ENCODE assay signal across 16 cellular contexts in the genomic region with DNA sequence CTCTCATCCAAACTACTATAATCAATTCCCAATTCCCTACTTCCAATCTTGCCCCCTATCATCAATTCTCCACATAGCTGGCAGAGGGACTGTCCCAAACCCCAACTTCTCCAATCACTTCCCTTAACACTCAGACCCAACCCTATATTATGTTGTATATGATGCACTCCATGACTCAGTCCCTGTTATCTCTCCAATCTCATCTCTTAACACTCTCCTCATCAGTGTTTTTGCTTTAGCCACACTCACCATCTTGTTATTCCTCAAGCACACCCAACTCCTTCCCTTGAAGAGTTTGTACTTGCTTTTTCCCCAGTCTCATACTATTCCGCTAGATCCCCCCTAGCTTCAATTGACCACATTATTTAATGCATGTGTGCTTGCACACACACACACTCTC. TPM values are rescaled to one million over a fixed set of nuclear protein-coding genes. Genes with fewer than 3 reads are reported as not detected.
A peak's percentile ranks its signal among the peaks of the same experiment; 100 is the strongest.
DNase-seq lines count a peak whose midpoint lies in the region; ATAC-seq and TF ChIP-seq lines count a peak whose summit lies in the region.
"Had no signal": no experiment of that assay in that cellular context is flagged by ENCODE, and none has a peak within 500 bp of the region (broad histone marks: within the 10 kb centered on the region; RNA-seq: fewer than 3 reads in every experiment).

No MANE protein-coding gene starts in this region.

- DNase-seq in mammary epithelial cell: peak; percentile 65
- DNase-seq in breast epithelium (ENCODE audit: low spot score in 2 of 2): no peak
- DNase-seq in amniotic epithelial cell (ENCODE audit: low read depth): peak; percentile 24
- peak; percentile 19 to 70 for DNase-seq in foreskin keratinocyte
- DNase-seq in upper lobe of left lung: no peak
- DNase-seq in DMS 273 (lab: John Stamatoyannopoulos, UW; ENCODE audit: unreplicated experiment): no peak
- no peak for DNase-seq in SK-N-SH
- DNase-seq: AML-193, DMS 273 treated with DMSO at 0.1 percent for 48 hours, DMS79, HCEC 1CT, HFFc6 had no signal

- no peak for TF ChIP-seq CTCF in mammary epithelial cell (conservative IDR thresholded peaks at IDR 0.05 in 1 of 2, IDR thresholded peaks at IDR 0.05 in 1 of 2; ENCODE audit: extremely low read depth in 1 of 2, insufficient read depth in 1 of 2, low read depth in 1 of 2, low read length in 2 of 2)
- TF ChIP-seq CTCF in breast epithelium (IDR thresholded peaks at IDR 0.05): no peak
- no peak for TF ChIP-seq CTCF in foreskin keratinocyte (conservative IDR thresholded peaks at IDR 0.05)
- no peak for TF ChIP-seq CTCF in upper lobe of left lung (IDR thresholded peaks at IDR 0.05)
- no peak for TF ChIP-seq CTCF in SK-N-SH (IDR thresholded peaks at IDR 0.05)

- H3K4me1 ChIP-seq in mammary epithelial cell (ENCODE audit: insufficient read depth, low read length) (peaks cover 13% of the 10 kb centered on the region), breast epithelium (no peaks in the 10 kb centered on the region), foreskin keratinocyte (peaks cover 3% of the 10 kb centered on the region), upper lobe of left lung (peaks cover 0 to 5% (median under 1%) of the 10 kb centered on the region in 4 donors), SK-N-SH (ENCODE audit: control insufficient read depth in 1 of 2, insufficient read depth in 2 of 2, low read depth in 1 of 2, low read length in 1 of 2) (no peaks in the 10 kb centered on the region; a peak in 2 of 4 replicates)

- in situ Hi-C loops in mammary epithelial cell (cut with MboI; ENCODE audit: low sequenced_read_pairs in 2 of 2): no loop called here

- H3K79me2 ChIP-seq in mammary epithelial cell (ENCODE audit: insufficient read depth, low read length) (no peaks in the 10 kb centered on the region), SK-N-SH (ENCODE audit: insufficient read depth) (peaks cover 23% of the 10 kb centered on the region)

- POLR2A ChIA-PET in SK-N-SH (lab: Yijun Ruan, JAX): no interaction called here

- H3K9me2 ChIP-seq in SK-N-SH: no peaks in the 10 kb centered on the region

- TF ChIP-seq POLR2A in breast epithelium (IDR thresholded peaks at IDR 0.05): no peak
- no peak for TF ChIP-seq POLR2A in upper lobe of left lung (IDR thresholded peaks at IDR 0.05)

- H3K36me3 ChIP-seq in mammary epithelial cell (ENCODE audit: insufficient read depth, low read length) (no peaks in the 10 kb centered on the region), breast epithelium (no peaks in the 10 kb centered on the region), upper lobe of left lung (peaks cover 0 to 8% (median 0%) of the 10 kb centered on the region in 4 donors), SK-N-SH (replicated peaks in 1 of 2; ENCODE audit: control insufficient read depth in 1 of 2, insufficient read depth in 2 of 2, low read length in 1 of 2) (peaks cover 0 to 4% of the 10 kb centered on the region in 2 experiments)
- H3K36me3 ChIP-seq: BLaER1 had no signal

- H3K4me2 ChIP-seq in mammary epithelial cell (ENCODE audit: insufficient read depth, low read depth, low read length): no peak overlapping the region
- H3K4me2 ChIP-seq in SK-N-SH: no peak overlapping the region; the same call in 1 of the 2 replicates
- H3K4me2 ChIP-seq: BLaER1 had no signal

- TF ChIP-seq EP300 in upper lobe of left lung (IDR thresholded peaks at IDR 0.05) (no peak), SK-N-SH (IDR thresholded peaks at IDR 0.05; ENCODE audit: borderline replicate concordance in 1 of 2, low read depth in 1 of 2, low read length in 1 of 2) (no peak)

- dilution Hi-C loops in mammary epithelial cell (cut with HindIII; ENCODE audit: low sequenced_read_pairs): no loop called here

- WGBS in mammary epithelial cell (ENCODE audit: low coverage, missing lambda C conversion rate): 100% methylated on average over 1 of the region's 1 CpG
- WGBS in upper lobe of left lung, 2 donors: 96 to 100% methylated on average over 1 of the region's 1 CpG
- WGBS in SK-N-SH (ENCODE audit: low lambda C conversion rate): 35% methylated on average over 1 of the region's 1 CpG

- CTCF ChIA-PET in mammary epithelial cell (lab: Charles Lee; ENCODE audit: low non-redundant PET) (no interaction called here), SK-N-SH (lab: Yijun Ruan, JAX) (no interaction called here)

- intact Hi-C loops in mammary epithelial cell (cut with micrococcal nuclease) (no loop called here), breast epithelium (cut with DNase I; ENCODE audit: low total_unique reads) (no loop called here)

- TF ChIP-seq RAD21 in SK-N-SH (IDR thresholded peaks at IDR 0.05; ENCODE audit: low read length): no peak

- no TSS peak for BruUV-seq in mammary epithelial cell (replicated peaks; lab: Mats Ljungman, UMichigan)

- H2AFZ ChIP-seq in mammary epithelial cell (ENCODE audit: low read depth, low read length) (no peak overlapping the region), SK-N-SH (ENCODE audit: low read depth) (no peak overlapping the region)

- H3K27ac ChIP-seq in mammary epithelial cell (ENCODE audit: insufficient read depth, low read depth, low read length) (no peak overlapping the region), breast epithelium (no peak overlapping the region), foreskin keratinocyte (peak overlapping the region; percentile 21), upper lobe of left lung (no peak overlapping the region), SK-N-SH (ENCODE audit: low read depth in 2 of 2, low read length in 1 of 2) (no peak overlapping the region)
- H3K27ac ChIP-seq: 22Rv1, BLaER1, HL-60 had no signal

- H3K27me3 ChIP-seq in mammary epithelial cell (ENCODE audit: insufficient read depth, low read length): no peaks in the 10 kb centered on the region
- no peaks in the 10 kb centered on the region for H3K27me3 ChIP-seq in breast epithelium
- H3K27me3 ChIP-seq in foreskin keratinocyte: no peaks in the 10 kb centered on the region
- H3K27me3 ChIP-seq in upper lobe of left lung: no peaks in the 10 kb centered on the region
- H3K27me3 ChIP-seq in SK-N-SH (ENCODE audit: insufficient read depth): no peaks in the 10 kb centered on the region
- H3K27me3 ChIP-seq: BLaER1 had no signal

- H3K4me3 ChIP-seq in mammary epithelial cell (replicated peaks in 1 of 3; ENCODE audit: insufficient read depth in 1 of 3, low read depth in 2 of 3, low read length in 3 of 3) (no peak overlapping the region), breast epithelium (no peak overlapping the region), upper lobe of left lung (no peak overlapping the region), SK-N-SH (ENCODE audit: low read depth in 2 of 2, low read length in 1 of 2) (no peak overlapping the region)
- H3K4me3 ChIP-seq: BLaER1, K562 had no signal

- ATAC-seq in foreskin keratinocyte: peak; percentile 85
- no peak for ATAC-seq in upper lobe of left lung (ENCODE audit: low FRiP score in 2 of 2)
- ATAC-seq: K562 had no signal

- H4K20me1 ChIP-seq in mammary epithelial cell (ENCODE audit: insufficient read depth, low read length) (no peaks in the 10 kb centered on the region), SK-N-SH (ENCODE audit: insufficient read depth) (no peaks in the 10 kb centered on the region)
- H4K20me1 ChIP-seq: BLaER1 had no signal

- H3K9ac ChIP-seq in mammary epithelial cell (ENCODE audit: insufficient read depth, low read length) (no peak overlapping the region), SK-N-SH (no peak overlapping the region)
- H3K9ac ChIP-seq: BLaER1 had no signal

- H3F3A ChIP-seq in SK-N-SH (replicated peaks; ENCODE audit: insufficient read depth): peaks cover 8% of the 10 kb centered on the region

- no peaks in the 10 kb centered on the region for H3K9me3 ChIP-seq in mammary epithelial cell (replicated peaks; ENCODE audit: insufficient read depth, low read length)
- H3K9me3 ChIP-seq in breast epithelium: no peaks in the 10 kb centered on the region
- H3K9me3 ChIP-seq in upper lobe of left lung: no peaks in the 10 kb centered on the region
- H3K9me3 ChIP-seq in SK-N-SH: no peaks in the 10 kb centered on the region
- H3K9me3 ChIP-seq: BLaER1 had no signal

TF ChIP-seq in SK-N-SH, 30 proteins besides CTCF, POLR2A, EP300 and RAD21 (continues in another document):
- TF ChIP-seq, protein P1, sequence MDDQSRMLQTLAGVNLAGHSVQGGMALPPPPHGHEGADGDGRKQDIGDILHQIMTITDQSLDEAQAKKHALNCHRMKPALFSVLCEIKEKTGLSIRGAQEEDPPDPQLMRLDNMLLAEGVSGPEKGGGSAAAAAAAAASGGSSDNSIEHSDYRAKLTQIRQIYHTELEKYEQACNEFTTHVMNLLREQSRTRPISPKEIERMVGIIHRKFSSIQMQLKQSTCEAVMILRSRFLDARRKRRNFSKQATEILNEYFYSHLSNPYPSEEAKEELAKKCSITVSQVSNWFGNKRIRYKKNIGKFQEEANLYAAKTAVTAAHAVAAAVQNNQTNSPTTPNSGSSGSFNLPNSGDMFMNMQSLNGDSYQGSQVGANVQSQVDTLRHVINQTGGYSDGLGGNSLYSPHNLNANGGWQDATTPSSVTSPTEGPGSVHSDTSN (IDR thresholded peaks at IDR 0.05): no peak
- TF ChIP-seq FOSL2 (IDR thresholded peaks at IDR 0.05; ENCODE audit: borderline replicate concordance, low read depth) (no peak), TCF12 (IDR thresholded peaks at IDR 0.05) (no peak), YY1 (IDR thresholded peaks at IDR 0.05; ENCODE audit: low read depth) (no peak), NFIC (IDR thresholded peaks at IDR 0.05; ENCODE audit: borderline replicate concordance) (no peak)
- TF ChIP-seq, protein P2, sequence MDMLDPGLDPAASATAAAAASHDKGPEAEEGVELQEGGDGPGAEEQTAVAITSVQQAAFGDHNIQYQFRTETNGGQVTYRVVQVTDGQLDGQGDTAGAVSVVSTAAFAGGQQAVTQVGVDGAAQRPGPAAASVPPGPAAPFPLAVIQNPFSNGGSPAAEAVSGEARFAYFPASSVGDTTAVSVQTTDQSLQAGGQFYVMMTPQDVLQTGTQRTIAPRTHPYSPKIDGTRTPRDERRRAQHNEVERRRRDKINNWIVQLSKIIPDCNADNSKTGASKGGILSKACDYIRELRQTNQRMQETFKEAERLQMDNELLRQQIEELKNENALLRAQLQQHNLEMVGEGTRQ (IDR thresholded peaks at IDR 0.05; ENCODE audit: borderline replicate concordance, low read depth, low read length): no peak

RNA-seq across cellular contexts. Expression of a gene that starts 4.9 kb away (rescaled TPM):
- total RNA-seq in mammary epithelial cell: 10 to 100 TPM in 1 of 2 donors, 1 to 10 TPM in 1; 4.5 to 10.5 TPM
- polyA plus RNA-seq in mammary epithelial cell: 11.2 TPM
- 0.93 TPM for polyA minus RNA-seq in mammary epithelial cell
- 10 to 100 TPM in 2 of 3 donors, 1 to 10 TPM in 1; 2.4 to 12.5 (median 11.4) TPM for total RNA-seq in breast epithelium
- total RNA-seq in foreskin keratinocyte: 0.07 TPM in 1 of 2 replicates, not detected in the other
- 0.03 and 0.11 TPM in 2 replicates for polyA plus RNA-seq in foreskin keratinocyte
- total RNA-seq in upper lobe of left lung: 10 to 100 TPM in 4 of 6 donors, 1 to 10 TPM in 2; 4.6 to 42.5 (median 14.7) TPM
- polyA plus RNA-seq in SK-N-SH (2012; rRNA removed): 12.1 and 16.7 TPM in 2 replicates
- polyA plus RNA-seq in SK-N-SH (2012; cell fraction: cytosol; rRNA removed): 7.5 and 9.2 TPM in 2 replicates
- polyA plus RNA-seq in SK-N-SH (2012; cell fraction: nucleus; rRNA removed): 16.7 and 28.3 TPM in 2 replicates
- total RNA-seq: K562 had no signal
- polyA plus RNA-seq: K562 had no signal

Comparison
In these comparisons a context has a peak if more than half of its experiments do, and no peak if none do; other contexts are left out.
1. DNase-seq: peak in mammary epithelial cell (single experiment), amniotic epithelial cell (single experiment) and foreskin keratinocyte (2 of 2); none in breast epithelium (0 of 2), upper lobe of left lung (0 of 2), DMS 273 (single experiment) and SK-N-SH (single experiment).